Comparison of ENCODE assay signal across 1 cellular context in the genomic region with DNA sequence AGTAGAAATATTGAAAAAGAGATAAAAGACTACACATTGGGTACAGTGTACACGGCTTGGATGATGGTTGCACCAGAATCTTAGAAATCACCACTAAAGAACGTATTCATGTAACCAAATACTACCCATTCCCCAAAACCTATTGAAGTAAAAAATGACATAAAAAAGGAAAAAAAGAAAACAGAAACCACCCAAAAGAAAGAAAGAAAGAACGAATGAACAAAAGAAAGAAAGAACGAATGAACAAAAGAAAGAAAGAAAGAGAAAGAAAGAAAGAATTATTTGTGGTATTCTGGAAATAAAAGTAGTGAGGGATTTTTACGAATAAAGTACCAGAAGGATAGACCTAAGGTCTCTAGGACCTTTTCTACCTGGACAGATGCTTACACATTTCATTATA.
TF ChIP-seq lines count a peak whose summit lies in the region.

No MANE protein-coding gene starts in this region.

TF ChIP-seq in HepG2, 621 proteins besides CTCF, POLR2A, EP300 and RAD21 (continued from another document):
- TF ChIP-seq, protein P1, sequence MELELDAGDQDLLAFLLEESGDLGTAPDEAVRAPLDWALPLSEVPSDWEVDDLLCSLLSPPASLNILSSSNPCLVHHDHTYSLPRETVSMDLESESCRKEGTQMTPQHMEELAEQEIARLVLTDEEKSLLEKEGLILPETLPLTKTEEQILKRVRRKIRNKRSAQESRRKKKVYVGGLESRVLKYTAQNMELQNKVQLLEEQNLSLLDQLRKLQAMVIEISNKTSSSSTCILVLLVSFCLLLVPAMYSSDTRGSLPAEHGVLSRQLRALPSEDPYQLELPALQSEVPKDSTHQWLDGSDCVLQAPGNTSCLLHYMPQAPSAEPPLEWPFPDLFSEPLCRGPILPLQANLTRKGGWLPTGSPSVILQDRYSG (CRISPR knock-in tag; IDR thresholded peaks at IDR 0.05): no peak
- no peak for TF ChIP-seq ZNF672 (CRISPR knock-in tag; IDR thresholded peaks at IDR 0.05)
- TF ChIP-seq NFRKB (IDR thresholded peaks at IDR 0.05): no peak
- TF ChIP-seq REL (CRISPR knock-in tag; conservative IDR thresholded peaks at IDR 0.05): no peak
